8 cellular contexts compared by ENCODE assay signal in the genomic region with DNA sequence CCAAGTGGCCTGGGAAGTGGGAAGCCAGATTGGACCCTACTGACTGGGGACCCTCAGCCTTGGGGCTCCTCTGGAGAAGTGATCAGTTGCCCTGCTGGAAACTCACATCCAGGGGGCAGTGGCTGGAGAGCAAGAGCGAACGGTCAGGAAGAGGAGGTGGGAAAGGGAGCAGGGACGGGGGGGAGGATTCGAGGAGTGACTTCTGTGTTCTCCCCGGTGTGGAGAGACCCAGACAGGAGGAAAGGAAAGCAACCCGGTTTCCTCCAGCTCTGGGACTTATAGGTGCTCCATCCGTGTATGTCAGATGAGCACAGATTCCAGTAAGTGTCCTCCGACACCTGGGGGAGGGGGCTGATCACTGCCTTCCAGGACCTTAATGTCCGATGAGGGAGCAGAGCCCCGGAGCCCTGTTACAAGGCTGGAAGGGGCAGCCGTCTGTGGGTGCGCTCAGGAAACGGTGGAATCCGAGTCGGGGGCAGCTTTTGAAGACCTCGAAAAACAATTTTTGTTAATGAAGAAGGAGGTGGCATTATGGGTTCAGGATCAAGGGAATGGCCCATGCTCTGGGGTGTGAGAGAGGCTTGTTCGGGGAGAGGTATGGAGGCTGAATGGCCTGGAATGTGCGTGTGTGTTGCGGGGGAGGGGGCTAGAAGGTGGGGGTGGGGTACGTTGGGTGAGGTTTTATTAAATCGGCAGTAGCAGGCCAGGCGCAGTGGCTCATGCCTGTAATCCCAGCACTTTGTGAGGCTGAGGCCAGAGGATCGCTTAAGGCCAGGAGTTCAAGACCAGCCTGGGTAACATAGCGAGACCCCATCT. TPM values are rescaled to one million over a fixed set of nuclear protein-coding genes. Genes with fewer than 3 reads are reported as not detected.
DNase-seq lines count a peak whose midpoint lies in the region; ATAC-seq and TF ChIP-seq lines count a peak whose summit lies in the region.

No MANE protein-coding gene starts in this region.

- H3K36me3 Mint-ChIP-seq in activated T-cell treated with anti-CD3 and anti-CD28 coated beads, Interleukin-2, amount 50 U/mL, for 72 hours (ENCODE audit: insufficient read depth in 2 of 2), result no peaks in the 10 kb centered on the region
- H3K36me3 Mint-ChIP-seq in MCF 10A (ENCODE audit: insufficient read depth, unreplicated experiment), result no peaks in the 10 kb centered on the region

- no TSS peak for BruUV-seq in MCF 10A (replicated peaks; lab: Mats Ljungman, UMichigan)

- H3K27ac ChIP-seq in upper lobe of right lung, result peak overlapping the region; percentile 63

- peaks cover 67% of the 10 kb centered on the region for H3K27me3 Mint-ChIP-seq in activated T-cell treated with anti-CD3 and anti-CD28 coated beads, Interleukin-2, amount 50 U/mL, for 72 hours (ENCODE audit: low read depth)
- H3K27me3 Mint-ChIP-seq in MCF 10A (ENCODE audit: insufficient read depth, unreplicated experiment), result peaks cover 28% of the 10 kb centered on the region

- TF ChIP-seq CTCF in MCF 10A (IDR thresholded peaks at IDR 0.05; ENCODE audit: unreplicated experiment) (no peak), upper lobe of right lung (IDR thresholded peaks at IDR 0.05) (peak; percentile 12), GM20000 (IDR thresholded peaks at IDR 0.05; ENCODE audit: extremely low read depth, missing control alignments) (no peak)

- no peaks in the 10 kb centered on the region for H3K9me3 ChIP-seq in upper lobe of right lung

- CTCF ChIA-PET in MCF 10A (lab: Yijun Ruan, JAX), result interaction anchor here (0.7 to 1.0 kb wide), 3 partner anchors 9 to 129 kb away, joined by 3 to 4 read pairs (median 3); no protein-coding TSS in a partner anchor

- no peak for ATAC-seq in activated T-cell treated with anti-CD3 and anti-CD28 coated beads, Interleukin-2, amount 50 U/mL, for 72 hours (replicated peaks in 1 of 2)
- ATAC-seq in left lobe of liver, result peak; percentile 20
- ATAC-seq in upper lobe of right lung, result peak; percentile 7
- ATAC-seq in GM21786 (IDR thresholded peaks at IDR 0.05; ENCODE audit: unreplicated experiment), result no peak

- POLR2A ChIA-PET in MCF 10A (lab: Yijun Ruan, JAX), result no interaction called here

- H3K4me1 ChIP-seq in upper lobe of right lung, result peaks cover 6% of the 10 kb centered on the region

- H3K27ac Mint-ChIP-seq in activated T-cell treated with anti-CD3 and anti-CD28 coated beads, Interleukin-2, amount 50 U/mL, for 72 hours, result no peak overlapping the region
- H3K27ac Mint-ChIP-seq in MCF 10A (ENCODE audit: low read depth, unreplicated experiment), result no peak overlapping the region

- no peaks in the 10 kb centered on the region for H3K36me3 ChIP-seq in upper lobe of right lung

- H3K4me3 ChIP-seq in upper lobe of right lung, result peak overlapping the region; percentile 52

- intact Hi-C loops in MCF 10A (cut with micrococcal nuclease), result no loop called here
- intact Hi-C loops in upper lobe of right lung (cut with DNase I), result no loop called here

- no peak for DNase-seq in activated T-cell treated with anti-CD3 and anti-CD28 coated beads, Interleukin-2, amount 50 U/mL, for 72 hours
- no peak for DNase-seq in activated T-cell treated with anti-CD3 and anti-CD28 coated beads, Interleukin-2, amount 50 U/mL, for 1 hour
- DNase-seq in MCF 10A (ENCODE audit: unreplicated experiment) (no peak), left lobe of liver (ENCODE audit: low spot score) (no peak), upper lobe of right lung (no peak), GM20000 (ENCODE audit: low spot score) (no peak), COLO668 (lab: John Stamatoyannopoulos, UW; ENCODE audit: unreplicated experiment) (no peak)

- no peaks in the 10 kb centered on the region for H3K9me3 Mint-ChIP-seq in activated T-cell treated with anti-CD3 and anti-CD28 coated beads, Interleukin-2, amount 50 U/mL, for 72 hours
- no peaks in the 10 kb centered on the region for H3K9me3 Mint-ChIP-seq in MCF 10A (ENCODE audit: unreplicated experiment)

- H3K4me1 Mint-ChIP-seq in activated T-cell treated with anti-CD3 and anti-CD28 coated beads, Interleukin-2, amount 50 U/mL, for 72 hours (ENCODE audit: low read depth), result peaks cover 7% of the 10 kb centered on the region
- H3K4me1 Mint-ChIP-seq in MCF 10A (ENCODE audit: insufficient read depth, unreplicated experiment), result no peaks in the 10 kb centered on the region

- H3K4me3 Mint-ChIP-seq in activated T-cell treated with anti-CD3 and anti-CD28 coated beads, Interleukin-2, amount 50 U/mL, for 72 hours, result peak overlapping the region; percentile 56 to 73
- peak overlapping the region; percentile 28 for H3K4me3 Mint-ChIP-seq in MCF 10A (ENCODE audit: unreplicated experiment)

- peaks cover 66% of the 10 kb centered on the region for H3K27me3 ChIP-seq in upper lobe of right lung

RNA-seq across cellular contexts. Expression of a gene that starts 34.8 kb away (rescaled TPM):
- total RNA-seq in activated T-cell treated with anti-CD3 and anti-CD28 coated beads, Interleukin-2, amount 50 U/mL, for 72 hours, result 1 to 10 TPM; 5.2 TPM
- not detected in 2 replicates for total RNA-seq in MCF 10A (2022)
- total RNA-seq in left lobe of liver, result 2.4 TPM
- 48.1 TPM for total RNA-seq in upper lobe of right lung

RNA-seq across cellular contexts. Expression of a gene that starts 50.2 kb away (rescaled TPM):
- total RNA-seq in activated T-cell treated with anti-CD3 and anti-CD28 coated beads, Interleukin-2, amount 50 U/mL, for 72 hours, result 10 to 100 TPM in 1 of 2 donors, 1 to 10 TPM in 1; 9.1 to 11.6 TPM
- total RNA-seq in MCF 10A (2022) (18.4 and 19.5 TPM in 2 replicates), left lobe of liver (13.5 TPM), upper lobe of right lung (22.0 TPM)

Comparison
In these comparisons a context has a peak if more than half of its experiments do, and no peak if none do; other contexts are left out.
1. ATAC-seq: peak in left lobe of liver (single experiment) and upper lobe of right lung (single experiment); none in activated T-cell treated with anti-CD3 and anti-CD28 coated beads, Interleukin-2, amount 50 U/mL, for 72 hours (0 of 2) and GM21786 (single experiment).